ENCODE assay signal across 1 cellular context in genomic region chr10:21020545-21020944, GRCh38.
A peak's percentile ranks its signal among the peaks of the same experiment; 100 is the strongest.
TF ChIP-seq lines count a peak whose summit lies in the region.

No MANE protein-coding gene starts in this region.

TF ChIP-seq in K562, 482 proteins besides CTCF, POLR2A, EP300 and RAD21 (continued from another document):
- TF ChIP-seq, protein P1, sequence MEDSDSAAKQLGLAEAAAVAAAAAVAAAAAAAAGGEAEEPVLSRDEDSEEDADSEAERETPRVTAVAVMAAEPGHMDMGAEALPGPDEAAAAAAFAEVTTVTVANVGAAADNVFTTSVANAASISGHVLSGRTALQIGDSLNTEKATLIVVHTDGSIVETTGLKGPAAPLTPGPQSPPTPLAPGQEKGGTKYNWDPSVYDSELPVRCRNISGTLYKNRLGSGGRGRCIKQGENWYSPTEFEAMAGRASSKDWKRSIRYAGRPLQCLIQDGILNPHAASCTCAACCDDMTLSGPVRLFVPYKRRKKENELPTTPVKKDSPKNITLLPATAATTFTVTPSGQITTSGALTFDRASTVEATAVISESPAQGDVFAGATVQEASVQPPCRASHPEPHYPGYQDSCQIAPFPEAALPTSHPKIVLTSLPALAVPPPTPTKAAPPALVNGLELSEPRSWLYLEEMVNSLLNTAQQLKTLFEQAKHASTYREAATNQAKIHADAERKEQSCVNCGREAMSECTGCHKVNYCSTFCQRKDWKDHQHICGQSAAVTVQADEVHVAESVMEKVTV (CRISPR knock-in tag; IDR thresholded peaks at IDR 0.05): peak; percentile 34; the same call in 1 of the 2 replicates
- TF ChIP-seq XRCC5 (IDR thresholded peaks at IDR 0.05; ENCODE audit: low read depth, low read length) (no peak), ZSCAN32 (CRISPR knock-in tag; IDR thresholded peaks at IDR 0.05) (no peak), MCM7 (IDR thresholded peaks at IDR 0.05) (no peak), HNRNPL (IDR thresholded peaks at IDR 0.05; ENCODE audit: low read depth, low read length) (no peak), TEAD2 (tag; IDR thresholded peaks at IDR 0.05) (no peak), AFF4 (CRISPR knock-in tag; IDR thresholded peaks at IDR 0.05) (no peak), RBBP5 (IDR thresholded peaks at IDR 0.05; ENCODE audit: borderline replicate concordance, insufficient read depth, low read length, poor library complexity, severe bottlenecking) (no peak), SREBF1 (IDR thresholded peaks at IDR 0.05; ENCODE audit: borderline replicate concordance, low read depth, low read length) (no peak), POLR3A (IDR thresholded peaks at IDR 0.05; ENCODE audit: borderline replicate concordance, extremely low read depth, insufficient read depth, insufficient read length) (no peak), SAP30 (IDR thresholded peaks at IDR 0.05; ENCODE audit: borderline replicate concordance, insufficient read depth, low read depth, low read length, poor library complexity, severe bottlenecking) (no peak), ZBTB12 (CRISPR knock-in tag; IDR thresholded peaks at IDR 0.05) (0 out of 2 replicates have a peak, but pooled peaks have one; percentile 16), ZBTB1 (CRISPR knock-in tag; IDR thresholded peaks at IDR 0.05; ENCODE audit: borderline replicate concordance, low read depth) (no peak), BMI1 (IDR thresholded peaks at IDR 0.05; ENCODE audit: low read length) (no peak), ZNF253 (CRISPR knock-in tag; conservative IDR thresholded peaks at IDR 0.05) (no peak)
- TF ChIP-seq, protein P2, sequence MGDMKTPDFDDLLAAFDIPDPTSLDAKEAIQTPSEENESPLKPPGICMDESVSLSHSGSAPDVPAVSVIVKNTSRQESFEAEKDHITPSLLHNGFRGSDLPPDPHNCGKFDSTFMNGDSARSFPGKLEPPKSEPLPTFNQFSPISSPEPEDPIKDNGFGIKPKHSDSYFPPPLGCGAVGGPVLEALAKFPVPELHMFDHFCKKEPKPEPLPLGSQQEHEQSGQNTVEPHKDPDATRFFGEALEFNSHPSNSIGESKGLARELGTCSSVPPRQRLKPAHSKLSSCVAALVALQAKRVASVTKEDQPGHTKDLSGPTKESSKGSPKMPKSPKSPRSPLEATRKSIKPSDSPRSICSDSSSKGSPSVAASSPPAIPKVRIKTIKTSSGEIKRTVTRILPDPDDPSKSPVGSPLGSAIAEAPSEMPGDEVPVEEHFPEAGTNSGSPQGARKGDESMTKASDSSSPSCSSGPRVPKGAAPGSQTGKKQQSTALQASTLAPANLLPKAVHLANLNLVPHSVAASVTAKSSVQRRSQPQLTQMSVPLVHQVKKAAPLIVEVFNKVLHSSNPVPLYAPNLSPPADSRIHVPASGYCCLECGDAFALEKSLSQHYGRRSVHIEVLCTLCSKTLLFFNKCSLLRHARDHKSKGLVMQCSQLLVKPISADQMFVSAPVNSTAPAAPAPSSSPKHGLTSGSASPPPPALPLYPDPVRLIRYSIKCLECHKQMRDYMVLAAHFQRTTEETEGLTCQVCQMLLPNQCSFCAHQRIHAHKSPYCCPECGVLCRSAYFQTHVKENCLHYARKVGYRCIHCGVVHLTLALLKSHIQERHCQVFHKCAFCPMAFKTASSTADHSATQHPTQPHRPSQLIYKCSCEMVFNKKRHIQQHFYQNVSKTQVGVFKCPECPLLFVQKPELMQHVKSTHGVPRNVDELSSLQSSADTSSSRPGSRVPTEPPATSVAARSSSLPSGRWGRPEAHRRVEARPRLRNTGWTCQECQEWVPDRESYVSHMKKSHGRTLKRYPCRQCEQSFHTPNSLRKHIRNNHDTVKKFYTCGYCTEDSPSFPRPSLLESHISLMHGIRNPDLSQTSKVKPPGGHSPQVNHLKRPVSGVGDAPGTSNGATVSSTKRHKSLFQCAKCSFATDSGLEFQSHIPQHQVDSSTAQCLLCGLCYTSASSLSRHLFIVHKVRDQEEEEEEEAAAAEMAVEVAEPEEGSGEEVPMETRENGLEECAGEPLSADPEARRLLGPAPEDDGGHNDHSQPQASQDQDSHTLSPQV (IDR thresholded peaks at IDR 0.05): 0 out of 2 replicates have a peak, but pooled peaks have one; percentile 26
- TF ChIP-seq, protein P3, sequence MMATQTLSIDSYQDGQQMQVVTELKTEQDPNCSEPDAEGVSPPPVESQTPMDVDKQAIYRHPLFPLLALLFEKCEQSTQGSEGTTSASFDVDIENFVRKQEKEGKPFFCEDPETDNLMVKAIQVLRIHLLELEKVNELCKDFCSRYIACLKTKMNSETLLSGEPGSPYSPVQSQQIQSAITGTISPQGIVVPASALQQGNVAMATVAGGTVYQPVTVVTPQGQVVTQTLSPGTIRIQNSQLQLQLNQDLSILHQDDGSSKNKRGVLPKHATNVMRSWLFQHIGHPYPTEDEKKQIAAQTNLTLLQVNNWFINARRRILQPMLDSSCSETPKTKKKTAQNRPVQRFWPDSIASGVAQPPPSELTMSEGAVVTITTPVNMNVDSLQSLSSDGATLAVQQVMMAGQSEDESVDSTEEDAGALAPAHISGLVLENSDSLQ (IDR thresholded peaks at IDR 0.05): no peak
